ENCODE assay signal across 31 cellular contexts in the genomic region with DNA sequence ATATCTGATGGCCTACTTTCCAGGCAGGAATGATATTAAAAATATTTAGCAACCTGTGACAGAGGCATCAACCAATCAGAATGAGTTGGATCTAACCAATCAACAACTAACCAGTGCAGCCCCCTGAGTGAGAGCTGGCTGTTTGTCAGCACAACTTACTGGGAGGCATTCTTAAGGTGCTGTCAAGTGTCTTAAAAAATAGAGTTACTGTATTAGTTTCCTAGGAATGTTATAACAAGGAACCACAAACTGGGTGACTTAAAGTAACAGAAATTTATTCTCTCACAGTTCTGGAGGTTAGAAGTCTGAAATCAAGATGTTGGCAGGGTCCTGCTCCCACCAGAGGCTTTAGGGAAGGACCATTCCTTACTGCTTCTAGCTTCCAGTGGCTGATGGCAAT.
"Had no signal": no experiment of that assay in that cellular context is flagged by ENCODE, and none has a peak within 500 bp of the region (broad histone marks: within the 10 kb centered on the region; RNA-seq: fewer than 3 reads in every experiment).

No MANE protein-coding gene starts in this region.

- FAIRE-seq: islet of Langerhans had no signal

- H3K4me3 ChIP-seq: colonic mucosa, gastrocnemius medialis, heart right ventricle, lung, ovary, psoas muscle, sigmoid colon, skin epidermis, spleen, thoracic aorta, transverse colon, upper lobe of right lung, uterus had no signal

- H3K9me3 ChIP-seq: colonic mucosa, gastrocnemius medialis, heart right ventricle, ovary, psoas muscle, sigmoid colon, spleen, thoracic aorta, transverse colon, upper lobe of right lung, uterus had no signal

- H3K4me1 ChIP-seq: colonic mucosa, gastrocnemius medialis, psoas muscle, sigmoid colon, spleen, transverse colon, upper lobe of right lung, uterus had no signal

- H3K9me3 Mint-ChIP-seq: dendritic cell treated with granulocyte-macrophage colony-stimulating factor and Interleukin-4, amounts not matched to agents 40 ng/mL and 50 ng/mL, for 4 days; endodermal cell; memory B cell; natural killer cell; stimulated activated memory B cell treated with anti-CD40 and anti-IgM and Interleukin-4, amounts not matched to agents 10 μg/mL and 1 μg/mL and 100 μg/mL, for 72 hours; stimulated activated naive CD8-positive, alpha-beta T cell treated with anti-CD3 and anti-CD28 coated beads, Interleukin-15, Interleukin-2, amounts not matched to agents 100 ng/mL and 50 ng/mL, for 24 hours had no signal

- ATAC-seq: esophagus mucosa; gastrocnemius medialis; heart right ventricle; left lobe of liver; natural killer cell; psoas muscle; right cardiac atrium; stimulated activated memory B cell treated with anti-CD40 and anti-IgM and Interleukin-4, amounts not matched to agents 10 μg/mL and 1 μg/mL and 100 μg/mL, for 72 hours; upper lobe of right lung had no signal

- H3K36me3 Mint-ChIP-seq: natural killer cell had no signal

- H3K36me3 ChIP-seq: colonic mucosa, gastrocnemius medialis, heart right ventricle, ovary, sigmoid colon, spleen, thoracic aorta, transverse colon, upper lobe of right lung, uterus had no signal

- H3K4me1 Mint-ChIP-seq: memory B cell had no signal

- DNase-seq: colonic mucosa; effector CD8-positive, alpha-beta T cell; endodermal cell; foreskin fibroblast; gastrocnemius medialis; glutamatergic neuron; heart right ventricle; hippocampal formation; natural killer cell; occipital lobe; ovary; posterior cingulate gyrus; psoas muscle; right cardiac atrium; sigmoid colon; spleen; stimulated activated CD4-positive, alpha-beta T cell treated with anti-CD3 and anti-CD28 coated beads, Interleukin-4, amount 100 ng/mL, for 4 hours; transverse colon; upper lobe of right lung; uterus had no signal

- H3K27me3 ChIP-seq: colonic mucosa, gastrocnemius medialis, heart right ventricle, ovary, sigmoid colon, spleen, transverse colon, upper lobe of right lung, uterus had no signal

- H3K27ac ChIP-seq: colonic mucosa, epithelial cell of prostate, gastrocnemius medialis, heart right ventricle, ovary, psoas muscle, sigmoid colon, skin epidermis, spleen, thoracic aorta, transverse colon, upper lobe of right lung, uterus had no signal

- H3K27ac Mint-ChIP-seq: dendritic cell treated with granulocyte-macrophage colony-stimulating factor and Interleukin-4, amounts not matched to agents 40 ng/mL and 50 ng/mL, for 4 days; endodermal cell; memory B cell; natural killer cell; stimulated activated memory B cell treated with anti-CD40 and anti-IgM and Interleukin-4, amounts not matched to agents 10 μg/mL and 1 μg/mL and 100 μg/mL, for 72 hours; stimulated activated naive CD8-positive, alpha-beta T cell treated with anti-CD3 and anti-CD28 coated beads, Interleukin-15, Interleukin-2, amounts not matched to agents 100 ng/mL and 50 ng/mL, for 24 hours had no signal

- H3K4me3 Mint-ChIP-seq: dendritic cell treated with granulocyte-macrophage colony-stimulating factor and Interleukin-4, amounts not matched to agents 40 ng/mL and 50 ng/mL, for 4 days; endodermal cell; memory B cell; natural killer cell; stimulated activated memory B cell treated with anti-CD40 and anti-IgM and Interleukin-4, amounts not matched to agents 10 μg/mL and 1 μg/mL and 100 μg/mL, for 72 hours; stimulated activated naive CD8-positive, alpha-beta T cell treated with anti-CD3 and anti-CD28 coated beads, Interleukin-15, Interleukin-2, amounts not matched to agents 100 ng/mL and 50 ng/mL, for 24 hours had no signal

- H3K27me3 Mint-ChIP-seq: dendritic cell treated with granulocyte-macrophage colony-stimulating factor and Interleukin-4, amounts not matched to agents 40 ng/mL and 50 ng/mL, for 4 days; memory B cell; stimulated activated memory B cell treated with anti-CD40 and anti-IgM and Interleukin-4, amounts not matched to agents 10 μg/mL and 1 μg/mL and 100 μg/mL, for 72 hours; stimulated activated naive CD8-positive, alpha-beta T cell treated with anti-CD3 and anti-CD28 coated beads, Interleukin-15, Interleukin-2, amounts not matched to agents 100 ng/mL and 50 ng/mL, for 24 hours had no signal
